ENCODE assay signal across 17 cellular contexts in the genomic region with DNA sequence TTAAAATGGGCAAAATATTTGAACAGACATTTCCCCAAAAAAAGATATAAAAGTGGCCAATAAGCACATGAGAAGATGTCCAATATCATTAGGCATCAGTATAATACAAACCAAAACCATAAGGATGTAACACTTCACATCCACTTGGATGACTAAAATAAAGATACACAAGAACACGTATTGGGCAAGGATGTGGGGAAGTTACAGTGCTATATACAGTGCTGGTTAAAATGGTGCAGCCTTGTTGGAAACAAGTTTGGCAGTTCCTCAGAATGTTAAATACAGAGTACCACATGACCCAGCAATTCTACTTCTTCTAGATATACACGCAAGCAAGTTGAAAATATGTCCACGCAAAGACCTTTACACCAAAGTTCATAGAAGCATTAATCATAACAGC.
"Had no signal": no experiment of that assay in that cellular context is flagged by ENCODE, and none has a peak within 500 bp of the region (broad histone marks: within the 10 kb centered on the region; RNA-seq: fewer than 3 reads in every experiment).

No MANE protein-coding gene starts in this region.

- ATAC-seq: activated CD8-positive, alpha-beta T cell treated with anti-CD3 and anti-CD28 coated beads for 36 hours; activated naive CD4-positive, alpha-beta T cell treated with anti-CD3 and anti-CD28 coated beads, Interleukin-2, amount 50 U/mL, for 72 hours; effector memory CD8-positive, alpha-beta T cell; left lobe of liver; right lobe of liver; WTC11 had no signal

- DNase-seq: activated CD4-positive, alpha-beta T cell treated with anti-CD3 and anti-CD28 coated beads for 4 hours; activated CD8-positive, alpha-beta T cell treated with anti-CD3 and anti-CD28 coated beads for 36 hours; activated effector memory CD4-positive, alpha-beta T cell treated with anti-CD3 and anti-CD28 coated beads, Interleukin-2, amount 50 U/mL, for 16 hours; activated T-cell treated with anti-CD3 and anti-CD28 coated beads, Interleukin-2, amount 50 U/mL, for 48 hours; amniotic stem cell; effector memory CD8-positive, alpha-beta T cell; islet precursor cell; naive B cell; ovary; right lobe of liver; trophoblast cell had no signal

- H3K27me3 ChIP-seq: neural progenitor cell, ovary, right lobe of liver, suprapubic skin had no signal

- H3K36me3 ChIP-seq: neural progenitor cell, ovary, right lobe of liver, suprapubic skin had no signal

- H3K4me3 ChIP-seq: neural progenitor cell, ovary, right lobe of liver, suprapubic skin had no signal

- H3K27ac ChIP-seq: epithelial cell of prostate, neural progenitor cell, ovary, right lobe of liver, suprapubic skin had no signal
